Comparison of ENCODE assay signal across 8 cellular contexts in the genomic region with DNA sequence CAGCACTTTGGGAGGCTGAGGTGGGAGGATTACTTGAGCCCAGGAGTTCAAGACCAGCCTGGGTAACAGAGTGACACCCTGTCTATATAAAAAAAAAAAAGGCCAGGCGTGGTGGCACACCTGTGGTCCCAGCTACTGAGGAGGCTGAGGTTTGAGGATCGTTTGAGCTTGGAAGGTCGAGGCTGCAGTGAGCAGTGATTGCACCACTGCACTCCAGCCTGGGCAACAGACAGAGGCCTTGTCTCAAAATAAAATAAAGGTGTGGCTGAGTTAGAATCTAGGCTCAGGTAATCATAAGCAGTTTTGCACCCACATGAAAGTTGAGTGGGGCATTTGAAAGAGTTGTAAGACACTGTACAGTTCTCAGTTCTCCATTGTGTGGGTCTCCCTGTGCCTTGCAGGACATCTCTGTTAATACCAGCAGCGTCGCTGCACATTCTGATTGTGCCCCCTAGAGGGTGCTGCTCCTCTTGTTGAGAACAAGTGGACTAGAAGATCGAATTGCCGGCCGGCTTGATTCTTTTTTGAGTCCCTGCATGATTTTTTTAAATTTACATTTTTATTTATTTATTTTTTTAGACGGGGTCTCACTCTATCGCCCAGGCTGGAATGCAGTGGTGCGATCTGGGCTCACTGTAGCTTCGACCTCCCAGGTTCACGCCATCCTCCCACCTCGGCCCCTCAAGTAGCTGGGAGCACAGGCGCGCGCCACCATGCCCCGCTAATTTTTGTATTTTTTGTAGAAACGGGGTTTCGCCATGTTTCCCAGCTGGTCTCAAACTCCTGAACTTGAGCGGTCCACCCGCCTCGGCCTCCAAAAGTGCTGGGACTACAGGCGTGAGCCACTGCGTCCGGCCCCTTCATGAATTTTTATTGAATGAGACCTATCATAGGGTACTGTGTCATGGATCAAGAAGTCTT.
DNase-seq lines count a peak whose midpoint lies in the region; ATAC-seq and TF ChIP-seq lines count a peak whose summit lies in the region.

No MANE protein-coding gene starts in this region.

- no peaks in the 10 kb centered on the region for H3K9me3 ChIP-seq in esophagus muscularis mucosa
- no peaks in the 10 kb centered on the region for H3K9me3 ChIP-seq in neural progenitor cell (ENCODE audit: low read depth)

- H3K27ac Mint-ChIP-seq in neural progenitor cell (no peak overlapping the region), type B pancreatic cell (no peak overlapping the region)

- DNase-seq in DMS114 treated with DMSO at 0.1 percent for 48 hours (lab: John Stamatoyannopoulos, UW; ENCODE audit: unreplicated experiment) (peak; percentile 40), NOMO-1 (lab: John Stamatoyannopoulos, UW; ENCODE audit: unreplicated experiment in 2 of 2) (peak; percentile 35 to 71), esophagus muscularis mucosa (ENCODE audit: extremely low spot score) (no peak), neural progenitor cell (ENCODE audit: low spot score) (peak; percentile 82), type B pancreatic cell (ENCODE audit: extremely low spot score, unreplicated experiment) (no peak)
- peak; percentile 4 for DNase-seq in activated CD8-positive, alpha-beta memory T cell treated with anti-CD3 and anti-CD28 coated beads, Interleukin-2, amount 50 U/mL, for 24 hours (ENCODE audit: extremely low read depth)

- intact Hi-C loops in esophagus muscularis mucosa (cut with DNase I), result loop anchor here (10.0 kb wide), 1 partner anchor 91 kb away; no protein-coding TSS in a partner anchor

- H3K9me3 Mint-ChIP-seq in neural progenitor cell (no peaks in the 10 kb centered on the region), type B pancreatic cell (no peaks in the 10 kb centered on the region)

- H2AFZ ChIP-seq in neural progenitor cell (replicated peaks), result no peak overlapping the region

- no peak overlapping the region for H3K4me3 Mint-ChIP-seq in neural progenitor cell
- no peak overlapping the region for H3K4me3 Mint-ChIP-seq in type B pancreatic cell

- H4K20me1 ChIP-seq in neural progenitor cell (ENCODE audit: low read depth), result no peaks in the 10 kb centered on the region

- TF ChIP-seq CTCF in esophagus muscularis mucosa (IDR thresholded peaks at IDR 0.05) (peak; percentile 35 to 62 (median 50)), neural progenitor cell (IDR thresholded peaks at IDR 0.05) (peak; percentile 64), type B pancreatic cell (conservative IDR thresholded peaks at IDR 0.05) (peak; percentile 76)

- H3K27me3 Mint-ChIP-seq in neural progenitor cell (ENCODE audit: insufficient read depth, low read depth) (peaks cover 2% of the 10 kb centered on the region), type B pancreatic cell (no peaks in the 10 kb centered on the region)

- H3K27ac ChIP-seq in esophagus muscularis mucosa (replicated peaks in 1 of 4), result no peak overlapping the region
- no peak overlapping the region for H3K27ac ChIP-seq in neural progenitor cell

- H3K4me1 ChIP-seq in esophagus muscularis mucosa (no peaks in the 10 kb centered on the region), neural progenitor cell (no peaks in the 10 kb centered on the region)

- 63% methylated on average over 26 of the region's 26 CpGs for WGBS in esophagus muscularis mucosa

- no peak for TF ChIP-seq POLR2A in esophagus muscularis mucosa (IDR thresholded peaks at IDR 0.05; ENCODE audit: low read depth)

- no peak overlapping the region for H3K9ac ChIP-seq in neural progenitor cell

- H3K36me3 ChIP-seq in esophagus muscularis mucosa, result no peaks in the 10 kb centered on the region
- H3K36me3 ChIP-seq in neural progenitor cell, result no peaks in the 10 kb centered on the region

- peaks cover 0 to 3% (median 0%) of the 10 kb centered on the region in 4 donors for H3K27me3 ChIP-seq in esophagus muscularis mucosa
- no peaks in the 10 kb centered on the region for H3K27me3 ChIP-seq in neural progenitor cell

- H3K4me1 Mint-ChIP-seq in neural progenitor cell (peaks cover 2% of the 10 kb centered on the region), type B pancreatic cell (ENCODE audit: unreplicated experiment) (no peaks in the 10 kb centered on the region)

- no peaks in the 10 kb centered on the region for H3K79me2 ChIP-seq in neural progenitor cell (ENCODE audit: low read depth)

- H3F3A ChIP-seq in neural progenitor cell (ENCODE audit: low read depth), result no peaks in the 10 kb centered on the region

- ATAC-seq in GM21367 (IDR thresholded peaks at IDR 0.05; ENCODE audit: unreplicated experiment) (peak; percentile 91), HG03575 (IDR thresholded peaks at IDR 0.05; ENCODE audit: extremely low read depth, insufficient number of reproducible peaks, low FRiP score, unreplicated experiment) (peak; percentile 89)

- no peak overlapping the region for H3K4me2 ChIP-seq in neural progenitor cell

- H3K36me3 Mint-ChIP-seq in neural progenitor cell (peaks cover 5% of the 10 kb centered on the region), type B pancreatic cell (peaks cover 3% of the 10 kb centered on the region)

- no peak for TF ChIP-seq EP300 in esophagus muscularis mucosa (IDR thresholded peaks at IDR 0.05)

- H3K4me3 ChIP-seq in esophagus muscularis mucosa, result no peak overlapping the region
- H3K4me3 ChIP-seq in neural progenitor cell, result no peak overlapping the region

Comparison
In these comparisons a context has a peak if more than half of its experiments do, and no peak if none do; other contexts are left out.
1. DNase-seq: peak in DMS114 treated with DMSO at 0.1 percent for 48 hours (single experiment), NOMO-1 (2 of 2), activated CD8-positive, alpha-beta memory T cell treated with anti-CD3 and anti-CD28 coated beads, Interleukin-2, amount 50 U/mL, for 24 hours (single experiment) and neural progenitor cell (single experiment); none in esophagus muscularis mucosa (single experiment) and type B pancreatic cell (single experiment).
2. Peak in every context shown above with its lines, with median percentiles within 50 percentile points of each other: CTCF ChIP-seq.